Comparison of ENCODE assay signal across 16 cellular contexts in genomic region chr5:60076746-60077145, GRCh38.
"Had no signal": no experiment of that assay in that cellular context is flagged by ENCODE, and none has a peak within 500 bp of the region (broad histone marks: within the 10 kb centered on the region; RNA-seq: fewer than 3 reads in every experiment).

No MANE protein-coding gene starts in this region.

- H3K4me1 Mint-ChIP-seq: immature natural killer cell, naive B cell had no signal

- ATAC-seq: foreskin keratinocyte, left cardiac atrium, left ventricle myocardium superior, right cardiac atrium had no signal

- H3K27me3 ChIP-seq: colonic mucosa, ovary had no signal

- DNase-seq: colonic mucosa; dermis blood vessel endothelial cell; erythroblast; foreskin keratinocyte; immature natural killer cell; left cardiac atrium; left ventricle myocardium superior; mesendoderm; naive B cell; small intestine; stimulated activated CD4-positive, alpha-beta T cell treated with anti-CD3 and anti-CD28 coated beads, Interleukin-12 subunit alpha, Interleukin-12 subunit beta, amount 100 ng/mL, for 4 hours; stimulated activated naive CD4-positive, alpha-beta T cell treated with Interleukin-2 at 50 U/mL for 16 hours; trophoblast cell had no signal

- H3K4me3 ChIP-seq: colonic mucosa, ovary had no signal

- H3K4me1 ChIP-seq: colonic mucosa, foreskin keratinocyte had no signal

- H3K9me3 ChIP-seq: colonic mucosa, ovary had no signal

- H3K27ac Mint-ChIP-seq: immature natural killer cell, naive B cell, progenitor cell of endocrine pancreas had no signal

- H3K27me3 Mint-ChIP-seq: naive B cell, progenitor cell of endocrine pancreas had no signal

- H3K27ac ChIP-seq: colonic mucosa, foreskin keratinocyte, ovary had no signal

- H3K4me3 Mint-ChIP-seq: immature natural killer cell had no signal

- H3K36me3 ChIP-seq: colonic mucosa, ovary had no signal
